ENCODE assay signal across 21 cellular contexts in the genomic region with DNA sequence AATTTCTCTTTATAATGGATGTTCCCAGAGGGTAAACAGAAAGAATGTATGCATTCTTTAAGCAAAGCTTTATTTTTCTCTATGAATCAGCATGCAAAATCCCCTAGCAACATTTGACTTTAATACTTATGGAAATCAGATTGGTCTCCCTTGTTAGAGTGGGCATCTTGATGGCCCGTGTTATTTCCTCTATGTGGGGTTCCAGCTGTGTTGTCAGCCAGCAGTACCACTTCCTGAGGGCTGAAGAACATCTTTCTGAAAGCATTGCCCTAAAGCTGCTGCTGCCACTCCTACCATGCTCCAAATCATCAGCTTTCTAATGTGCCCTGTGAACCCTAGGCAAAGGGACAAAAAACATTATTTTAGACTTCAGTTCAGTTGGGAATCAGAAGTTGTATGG.
DNase-seq lines count a peak whose midpoint lies in the region; ATAC-seq and TF ChIP-seq lines count a peak whose summit lies in the region.
"Had no signal": no experiment of that assay in that cellular context is flagged by ENCODE, and none has a peak within 500 bp of the region (broad histone marks: within the 10 kb centered on the region; RNA-seq: fewer than 3 reads in every experiment).

No MANE protein-coding gene starts in this region.

- H3K27ac ChIP-seq in BLaER1 treated with 17β-estradiol and CSF1 and Interleukin-3, amounts not matched to agents 10 nM and 100 nM, result no peak overlapping the region
- H3K27ac ChIP-seq in IMR-90 (ENCODE audit: insufficient read depth, low read length), result no peak overlapping the region
- H3K27ac ChIP-seq in SK-N-MC, result peak overlapping the region; percentile 40; the same call in 1 of the 2 replicates
- peak overlapping the region; percentile 1 for H3K27ac ChIP-seq in neural progenitor cell
- H3K27ac ChIP-seq: Peyer's patch had no signal

- no peak for TF ChIP-seq CTCF in IMR-90 (conservative IDR thresholded peaks at IDR 0.05; ENCODE audit: low read depth, low read length)
- TF ChIP-seq CTCF in neural progenitor cell (IDR thresholded peaks at IDR 0.05), result no peak

- H3K4me1 ChIP-seq in BLaER1 treated with 17β-estradiol and CSF1 and Interleukin-3, amounts not matched to agents 10 nM and 100 nM, result peaks cover 4 to 34% (median 13%) of the 10 kb centered on the region in 10 experiments; a peak in 17 of 20 replicates
- H3K4me1 ChIP-seq in IMR-90 (ENCODE audit: control insufficient read depth, insufficient read depth, low read length), result peaks cover 5% of the 10 kb centered on the region
- peaks cover 25% of the 10 kb centered on the region for H3K4me1 ChIP-seq in neural progenitor cell
- H3K4me1 ChIP-seq: Peyer's patch had no signal

- intact Hi-C loops in IMR-90 (cut with micrococcal nuclease), result no loop called here

- TF ChIP-seq RAD21 in IMR-90 (IDR thresholded peaks at IDR 0.05; ENCODE audit: low read length), result no peak

- no peak for TF ChIP-seq POLR2A in IMR-90 (IDR thresholded peaks at IDR 0.05; ENCODE audit: low read depth, low read length)

- H4K5ac ChIP-seq in IMR-90 (ENCODE audit: low read depth, low read length), result no peak overlapping the region

- no TSS peak for BruUV-seq in IMR-90 (replicated peaks; lab: Mats Ljungman, UMichigan)

- peak overlapping the region in 6 of 11 experiments; percentile 2 to 36 (median 12); a peak in 9 of 22 replicates for H3K4me2 ChIP-seq in BLaER1 treated with 17β-estradiol and CSF1 and Interleukin-3, amounts not matched to agents 10 nM and 100 nM
- H3K4me2 ChIP-seq in IMR-90 (ENCODE audit: low read depth, low read length) (no peak overlapping the region), neural progenitor cell (no peak overlapping the region)

- no peak overlapping the region for H3K9ac ChIP-seq in BLaER1 treated with 17β-estradiol and CSF1 and Interleukin-3, amounts not matched to agents 10 nM and 100 nM
- H3K9ac ChIP-seq in IMR-90 (ENCODE audit: low read depth, low read length) (no peak overlapping the region), SK-N-MC (ENCODE audit: insufficient read length) (no peak overlapping the region), neural progenitor cell (no peak overlapping the region)

- CTCF ChIA-PET in IMR-90 (lab: Yijun Ruan, JAX), result interaction anchor here (1.0 to 1.4 kb wide), 2 partner anchors 16 to 41 kb away, joined by 4 to 6 read pairs; no protein-coding TSS in a partner anchor

- H3K14ac ChIP-seq in IMR-90 (replicated peaks; ENCODE audit: low read depth, low read length), result no peak overlapping the region

- no peak overlapping the region for H3K23ac ChIP-seq in IMR-90 (ENCODE audit: low read depth, low read length)

- no peak overlapping the region for H2AFZ ChIP-seq in IMR-90 (replicated peaks; ENCODE audit: low read length, poor library complexity)
- H2AFZ ChIP-seq in neural progenitor cell (replicated peaks), result peak overlapping the region; percentile 9

- in situ Hi-C loops in IMR-90 (cut with MboI; ENCODE audit: low sequenced_read_pairs), result no loop called here

- no peak overlapping the region for H3K56ac ChIP-seq in IMR-90 (ENCODE audit: extremely low read depth, insufficient read depth, low read length)

- no peaks in the 10 kb centered on the region for H3K9me3 Mint-ChIP-seq in neural progenitor cell
- H3K9me3 Mint-ChIP-seq: CD4-positive, CD25-positive, alpha-beta regulatory T cell; T-helper 2 cell treated with Interferon-gamma antibody and Interleukin-4, amounts not matched to agents 5 μg/mL and 100 μg/mL, for 36 hours had no signal

- H3K27ac Mint-ChIP-seq in neural progenitor cell, result no peak overlapping the region
- H3K27ac Mint-ChIP-seq: CD4-positive, CD25-positive, alpha-beta regulatory T cell; T-helper 2 cell treated with Interferon-gamma antibody and Interleukin-4, amounts not matched to agents 5 μg/mL and 100 μg/mL, for 36 hours had no signal

- no peak overlapping the region for H3K18ac ChIP-seq in IMR-90 (ENCODE audit: low read depth, low read length)

- POLR2A ChIA-PET in IMR-90 (lab: Charles Lee; ENCODE audit: unreplicated experiment), result no interaction called here

- H3K27me3 Mint-ChIP-seq in neural progenitor cell (ENCODE audit: insufficient read depth, low read depth), result peaks cover 5% of the 10 kb centered on the region

- H3K27me3 ChIP-seq in BLaER1 treated with 17β-estradiol and CSF1 and Interleukin-3, amounts not matched to agents 10 nM and 100 nM, result no peaks in the 10 kb centered on the region
- H3K27me3 ChIP-seq in IMR-90 (ENCODE audit: control insufficient read depth, insufficient read depth, low read length), result peaks cover 1% of the 10 kb centered on the region; the same call in 1 of the 2 replicates
- H3K27me3 ChIP-seq in neural progenitor cell, result no peaks in the 10 kb centered on the region
- H3K27me3 ChIP-seq: Peyer's patch had no signal

- DNase-seq in IMR-90 (no peak), SK-N-MC (ENCODE audit: low read depth, low spot score) (no peak), neural progenitor cell (ENCODE audit: low spot score) (no peak), NCI-H2029 (lab: John Stamatoyannopoulos, UW) (no peak), mucosa of gallbladder (ENCODE audit: low spot score) (no peak)
- DNase-seq: CD4-positive, CD25-positive, alpha-beta regulatory T cell; DMS153; HCEC 1CT; KG1; MM.1S; NCI-H1092; NCI-H1417 treated with DMSO at 0.1 percent for 48 hours; NCI-H1930; NCI-H446 treated with DMSO at 0.1 percent for 48 hours; OCI-M1; Peyer's patch; SIG-M5; T-helper 1 cell had no signal

- no peak overlapping the region for H2BK120ac ChIP-seq in IMR-90 (ENCODE audit: low read depth, low read length)

- 40% methylated on average over 1 of the region's 1 CpG; no CpG with 5 or more reads in 1 of the 2 experiments for WGBS in IMR-90 (ENCODE audit: extremely low coverage in 2 of 2, insufficient read length in 1 of 2), 2 experiments

- H3K9me3 ChIP-seq in BLaER1 treated with 17β-estradiol and CSF1 and Interleukin-3, amounts not matched to agents 10 nM and 100 nM (replicated peaks in 1 of 11), result peaks cover 0 to 10% (median 0%) of the 10 kb centered on the region in 11 experiments; a peak in 3 of 22 replicates
- H3K9me3 ChIP-seq in IMR-90 (ENCODE audit: control insufficient read depth, insufficient read depth, low read length) (no peaks in the 10 kb centered on the region), SK-N-MC (ENCODE audit: low read depth, low read length) (no peaks in the 10 kb centered on the region), neural progenitor cell (ENCODE audit: low read depth) (no peaks in the 10 kb centered on the region)
- H3K9me3 ChIP-seq: Peyer's patch had no signal

- dilution Hi-C loops in IMR-90 (cut with HindIII; ENCODE audit: low sequenced_read_pairs, unreplicated experiment), result no loop called here

- H3K4ac ChIP-seq in IMR-90 (ENCODE audit: low read depth, low read length), result no peak overlapping the region; the same call in 1 of the 2 replicates

- H4K8ac ChIP-seq in IMR-90 (ENCODE audit: low read depth in 2 of 2, low read length in 2 of 2), result no peak overlapping the region

- peaks cover 15% of the 10 kb centered on the region for H3K4me1 Mint-ChIP-seq in neural progenitor cell

- ATAC-seq in IMR-90 (ENCODE audit: low read depth) (no peak), GM19023 (IDR thresholded peaks at IDR 0.05; ENCODE audit: unreplicated experiment) (no peak)

- H3K79me2 ChIP-seq in neural progenitor cell (ENCODE audit: low read depth), result no peaks in the 10 kb centered on the region

- H3K9me1 ChIP-seq in IMR-90 (ENCODE audit: insufficient read depth, low read length), result peaks cover 3% of the 10 kb centered on the region; the same call in 1 of the 2 replicates

- no peak overlapping the region for H4K91ac ChIP-seq in IMR-90 (ENCODE audit: insufficient read depth, low read depth, low read length)

- no peak overlapping the region for H2AK9ac ChIP-seq in IMR-90 (replicated peaks; ENCODE audit: low read depth, low read length, poor library complexity)

- no peaks in the 10 kb centered on the region for H3F3A ChIP-seq in neural progenitor cell (ENCODE audit: low read depth)

- H3K4me3 ChIP-seq in BLaER1 treated with 17β-estradiol and CSF1 and Interleukin-3, amounts not matched to agents 10 nM and 100 nM, result no peak overlapping the region
- H3K4me3 ChIP-seq in IMR-90 (ENCODE audit: insufficient read depth, low read depth, low read length) (no peak overlapping the region), SK-N-MC (no peak overlapping the region), neural progenitor cell (no peak overlapping the region)
- H3K4me3 ChIP-seq: Peyer's patch had no signal

- H3K79me1 ChIP-seq in IMR-90 (ENCODE audit: low read depth in 1 of 2, low read length in 2 of 2), result no peaks in the 10 kb centered on the region

- no peak overlapping the region for H2BK15ac ChIP-seq in IMR-90 (ENCODE audit: low read depth, low read length)

- no peak overlapping the region for H2AK5ac ChIP-seq in IMR-90 (ENCODE audit: low read depth, low read length)

- no peaks in the 10 kb centered on the region for H3K36me3 Mint-ChIP-seq in neural progenitor cell
- H3K36me3 Mint-ChIP-seq: CD4-positive, CD25-positive, alpha-beta regulatory T cell had no signal

- H3K36me3 ChIP-seq in BLaER1 treated with 17β-estradiol and CSF1 and Interleukin-3, amounts not matched to agents 10 nM and 100 nM, result no peaks in the 10 kb centered on the region
- H3K36me3 ChIP-seq in IMR-90 (ENCODE audit: control insufficient read depth, insufficient read depth, low read length), result no peaks in the 10 kb centered on the region
- no peaks in the 10 kb centered on the region for H3K36me3 ChIP-seq in SK-N-MC (ENCODE audit: insufficient read depth, low read length)
- no peaks in the 10 kb centered on the region for H3K36me3 ChIP-seq in neural progenitor cell
- H3K36me3 ChIP-seq: Peyer's patch had no signal

- H3K4me3 Mint-ChIP-seq in neural progenitor cell, result no peak overlapping the region
- H3K4me3 Mint-ChIP-seq: CD4-positive, CD25-positive, alpha-beta regulatory T cell; T-helper 2 cell treated with Interferon-gamma antibody and Interleukin-4, amounts not matched to agents 5 μg/mL and 100 μg/mL, for 36 hours had no signal

- H4K20me1 ChIP-seq in BLaER1 treated with 17β-estradiol and CSF1 and Interleukin-3, amounts not matched to agents 10 nM and 100 nM, result no peaks in the 10 kb centered on the region
- H4K20me1 ChIP-seq in IMR-90 (ENCODE audit: insufficient read depth, low read length) (no peaks in the 10 kb centered on the region), neural progenitor cell (ENCODE audit: low read depth) (no peaks in the 10 kb centered on the region)

- H2BK20ac ChIP-seq in IMR-90 (ENCODE audit: low read depth, low read length), result no peak overlapping the region

- no peak overlapping the region for H2BK5ac ChIP-seq in IMR-90 (ENCODE audit: low read depth, low read length, poor library complexity, severe bottlenecking)

TF ChIP-seq in IMR-90, 13 proteins besides CTCF, POLR2A, EP300 and RAD21:
- TF ChIP-seq RFX5 (IDR thresholded peaks at IDR 0.05; ENCODE audit: low read depth, low read length), result peak; percentile 22; the same call in 1 of the 2 replicates
- TF ChIP-seq RCOR1 (IDR thresholded peaks at IDR 0.05; ENCODE audit: insufficient replicate concordance, low read length), result no peak

Comparison
In these comparisons a context has a peak if more than half of its experiments do, and no peak if none do; other contexts are left out.
1. H3K27ac ChIP-seq: peak in SK-N-MC (single experiment) and neural progenitor cell (single experiment); none in BLaER1 treated with 17β-estradiol and CSF1 and Interleukin-3, amounts not matched to agents 10 nM and 100 nM (0 of 11) and IMR-90 (single experiment).
2. H3K4me2 ChIP-seq: peak in BLaER1 treated with 17β-estradiol and CSF1 and Interleukin-3, amounts not matched to agents 10 nM and 100 nM (6 of 11); none in IMR-90 (single experiment) and neural progenitor cell (single experiment).